20 cellular contexts compared by ENCODE assay signal in the genomic region with DNA sequence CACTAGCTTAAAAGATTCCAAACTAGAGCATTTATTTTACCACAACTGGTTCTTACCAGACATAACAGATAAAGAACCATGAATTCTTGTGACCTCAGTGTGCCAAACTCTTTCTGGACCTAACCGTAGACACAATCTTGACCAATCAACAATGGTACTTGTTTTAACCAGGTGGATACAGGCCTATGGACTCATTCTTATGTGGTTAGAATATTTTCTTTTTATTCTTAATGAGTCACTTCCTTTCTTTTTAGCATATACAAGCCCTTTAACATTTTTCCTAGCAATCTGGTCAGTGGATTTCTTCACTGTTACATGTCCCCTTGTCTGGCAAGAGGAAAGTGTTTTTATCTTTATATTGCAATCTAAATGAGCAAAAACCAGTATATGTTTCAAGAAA.
A peak's percentile ranks its signal among the peaks of the same experiment; 100 is the strongest.
DNase-seq lines count a peak whose midpoint lies in the region; FAIRE-seq and TF ChIP-seq lines count a peak whose summit lies in the region.
"Had no signal": no experiment of that assay in that cellular context is flagged by ENCODE, and none has a peak within 500 bp of the region (broad histone marks: within the 10 kb centered on the region; RNA-seq: fewer than 3 reads in every experiment).

No MANE protein-coding gene starts in this region.

- no peak for FAIRE-seq in endothelial cell of umbilical vein (lab: Jason Lieb, UNC)
- FAIRE-seq: GM19239 had no signal

- H3K4me2 ChIP-seq in endothelial cell of umbilical vein (ENCODE audit: insufficient read depth, low read length) = no peak overlapping the region
- H3K4me2 ChIP-seq: GM23338 had no signal

- POLR2A ChIA-PET in endothelial cell of umbilical vein (lab: Charles Lee) = no interaction called here

- TF ChIP-seq POLR2A in endothelial cell of umbilical vein (IDR thresholded peaks at IDR 0.05; ENCODE audit: low read depth, low read length) = no peak

- H3K4me3 ChIP-seq in adipocyte (ENCODE audit: low read length) (no peak overlapping the region), endothelial cell of umbilical vein (replicated peaks in 1 of 3; ENCODE audit: insufficient read depth in 1 of 3, low read depth in 1 of 3, low read length in 3 of 3) (no peak overlapping the region), kidney epithelial cell (ENCODE audit: low read depth, low read length) (no peak overlapping the region)
- H3K4me3 ChIP-seq: GM23338 had no signal

- peak; percentile 4 for DNase-seq in HPDE6-E6E7 (ENCODE audit: extremely low spot score)
- peak; percentile 5 for DNase-seq in adipocyte (ENCODE audit: low read depth)
- no peak for DNase-seq in endothelial cell of umbilical vein (ENCODE audit: low read depth, low spot score)
- peak; percentile 7 for DNase-seq in kidney epithelial cell (ENCODE audit: low read depth)
- no peak for DNase-seq in activated CD4-positive, alpha-beta T cell treated with anti-CD3 and anti-CD28 coated beads for 4 hours
- no peak for DNase-seq in NCI-H2227 (lab: John Stamatoyannopoulos, UW; ENCODE audit: unreplicated experiment)
- no peak for DNase-seq in NCI-H1930 (lab: John Stamatoyannopoulos, UW)
- no peak for DNase-seq in activated CD8-positive, alpha-beta memory T cell treated with anti-CD3 and anti-CD28 coated beads, Interleukin-2, amount 50 U/mL, for 48 hours
- DNase-seq: AML-193; DMS79; IMR-90; Kasumi-1; NCI-H1436; NCI-H2081 treated with DMSO at 0.1 percent for 48 hours; NCI-H345; NCI-H526 treated with DMSO at 0.1 percent for 48 hours; NK-92 treated with Interleukin-12 subunit alpha and Interleukin-12 subunit beta, amount 100 ng/mL, for 24 hours; OCI-M1 had no signal

- H3K9me3 ChIP-seq in adipocyte (ENCODE audit: control insufficient read depth, low read length) (no peaks in the 10 kb centered on the region), endothelial cell of umbilical vein (replicated peaks; ENCODE audit: control insufficient read depth, insufficient read depth, low read length) (no peaks in the 10 kb centered on the region)

- CTCF ChIA-PET in endothelial cell of umbilical vein (lab: Charles Lee) = interaction anchor here (1.0 kb wide), 1 partner anchor 37 kb away, joined by 3 read pairs; no protein-coding TSS in a partner anchor

- H2AFZ ChIP-seq in endothelial cell of umbilical vein (ENCODE audit: low read depth, low read length) = no peak overlapping the region
- H2AFZ ChIP-seq: GM23338 had no signal

- no peaks in the 10 kb centered on the region for H3K27me3 ChIP-seq in adipocyte (replicated peaks; ENCODE audit: control insufficient read depth, insufficient read depth, low read length)
- H3K27me3 ChIP-seq in endothelial cell of umbilical vein (ENCODE audit: control insufficient read depth in 2 of 2, insufficient read depth in 2 of 2, low read length in 2 of 2) = no peaks in the 10 kb centered on the region
- H3K27me3 ChIP-seq in kidney epithelial cell (ENCODE audit: control insufficient read depth, insufficient read depth, low read length) = no peaks in the 10 kb centered on the region

- H3K9ac ChIP-seq in adipocyte (ENCODE audit: low read length) = no peak overlapping the region
- no peak overlapping the region for H3K9ac ChIP-seq in endothelial cell of umbilical vein (replicated peaks; ENCODE audit: extremely low read depth, insufficient read depth, low read length)

- H4K20me1 ChIP-seq in endothelial cell of umbilical vein (replicated peaks; ENCODE audit: control insufficient read depth, extremely low read depth, insufficient read depth, low read length) = no peaks in the 10 kb centered on the region

- intact Hi-C loops in endothelial cell of umbilical vein (cut with micrococcal nuclease) = no loop called here

- H3K36me3 ChIP-seq in adipocyte (ENCODE audit: control insufficient read depth, insufficient read depth, low read length, severe bottlenecking) (no peaks in the 10 kb centered on the region), endothelial cell of umbilical vein (ENCODE audit: control insufficient read depth in 2 of 2, extremely low read depth in 1 of 2, insufficient read depth in 2 of 2, low read length in 2 of 2) (no peaks in the 10 kb centered on the region), kidney epithelial cell (ENCODE audit: control insufficient read depth, insufficient read depth, low read length) (no peaks in the 10 kb centered on the region)

- BruUV-seq in endothelial cell of umbilical vein (replicated peaks; lab: Mats Ljungman, UMichigan) = no TSS peak

- no peak overlapping the region for H3K27ac ChIP-seq in endothelial cell of umbilical vein (ENCODE audit: insufficient read depth, low read depth, low read length)

- no peaks in the 10 kb centered on the region for H3K9me1 ChIP-seq in endothelial cell of umbilical vein (replicated peaks; ENCODE audit: control insufficient read depth, extremely low read depth, insufficient read depth, low read length)

- dilution Hi-C loops in endothelial cell of umbilical vein (cut with MboI; ENCODE audit: extremely low pct_ligation_motif_present, low sequenced_read_pairs) = no loop called here

- TF ChIP-seq CTCF in endothelial cell of umbilical vein (IDR thresholded peaks at IDR 0.05; ENCODE audit: extremely low read depth in 1 of 2, insufficient read depth in 1 of 2, low read depth in 1 of 2, low read length in 2 of 2) (no peak), kidney epithelial cell (IDR thresholded peaks at IDR 0.05; ENCODE audit: insufficient read depth, low read length, poor library complexity, severe bottlenecking) (no peak)

- H3K79me2 ChIP-seq in endothelial cell of umbilical vein (ENCODE audit: control insufficient read depth, insufficient read depth, low read length) = no peaks in the 10 kb centered on the region

- H3K4me1 ChIP-seq in adipocyte (ENCODE audit: control insufficient read depth, insufficient read depth, low read length) (no peaks in the 10 kb centered on the region), endothelial cell of umbilical vein (ENCODE audit: control insufficient read depth, extremely low read depth, insufficient read depth, low read length) (no peaks in the 10 kb centered on the region)

TF ChIP-seq in endothelial cell of umbilical vein, 7 proteins besides CTCF, POLR2A, EP300 and RAD21:
- TF ChIP-seq MYC (IDR thresholded peaks at IDR 0.05; ENCODE audit: low read depth, low read length) (no peak), POLR2AphosphoS5 (IDR thresholded peaks at IDR 0.05; ENCODE audit: insufficient read depth, low read depth, low read length) (no peak), FOS (IDR thresholded peaks at IDR 0.05; ENCODE audit: borderline replicate concordance, insufficient read depth, low read length) (peak; percentile 4)

Comparison
In these comparisons a context has a peak if more than half of its experiments do, and no peak if none do; other contexts are left out.
1. DNase-seq: peak in HPDE6-E6E7 (single experiment), adipocyte (single experiment) and kidney epithelial cell (single experiment); none in endothelial cell of umbilical vein (single experiment), activated CD4-positive, alpha-beta T cell treated with anti-CD3 and anti-CD28 coated beads for 4 hours (0 of 2), NCI-H2227 (single experiment), NCI-H1930 (0 of 2) and activated CD8-positive, alpha-beta memory T cell treated with anti-CD3 and anti-CD28 coated beads, Interleukin-2, amount 50 U/mL, for 48 hours (single experiment).